ENCODE assay signal across 17 cellular contexts in genomic region chr7:84611391-84611790, GRCh38.
DNase-seq lines count a peak whose midpoint lies in the region; TF ChIP-seq lines count a peak whose summit lies in the region.
"Had no signal": no experiment of that assay in that cellular context is flagged by ENCODE, and none has a peak within 500 bp of the region (broad histone marks: within the 10 kb centered on the region; RNA-seq: fewer than 3 reads in every experiment).

No MANE protein-coding gene starts in this region.

- intact Hi-C loops in ovary (cut with DNase I): no loop called here

- H3K4me2 ChIP-seq in neural cell (ENCODE audit: low read length): peak overlapping the region; percentile 16
- H3K4me2 ChIP-seq: BLaER1 had no signal

- no peak overlapping the region for H3K9ac ChIP-seq in neural cell (ENCODE audit: low read length)
- H3K9ac ChIP-seq: BLaER1 had no signal

- H3K27me3 Mint-ChIP-seq in activated T-cell treated with anti-CD3 and anti-CD28 coated beads, Interleukin-2, amount 50 U/mL, for 24 hours: no peaks in the 10 kb centered on the region
- H3K27me3 Mint-ChIP-seq: B cell; CD4-positive, CD25-positive, alpha-beta regulatory T cell; CD8-positive, alpha-beta memory T cell had no signal

- H3F3A ChIP-seq in neural cell (ENCODE audit: insufficient read depth, low read length, poor library complexity, severe bottlenecking): no peaks in the 10 kb centered on the region

- no peak for TF ChIP-seq EP300 in neural cell (conservative IDR thresholded peaks at IDR 0.05; ENCODE audit: poor library complexity, severe bottlenecking)
- no peak for TF ChIP-seq EP300 in ovary (IDR thresholded peaks at IDR 0.05)

- H3K4me3 Mint-ChIP-seq in activated T-cell treated with anti-CD3 and anti-CD28 coated beads, Interleukin-2, amount 50 U/mL, for 24 hours: no peak overlapping the region
- H3K4me3 Mint-ChIP-seq: B cell; CD4-positive, CD25-positive, alpha-beta regulatory T cell; CD8-positive, alpha-beta memory T cell; HFFc6 had no signal

- no peaks in the 10 kb centered on the region for H3K4me1 ChIP-seq in ovary (ENCODE audit: insufficient read depth)
- H3K4me1 ChIP-seq: HAP-1 had no signal

- no peaks in the 10 kb centered on the region for H3K36me3 Mint-ChIP-seq in activated T-cell treated with anti-CD3 and anti-CD28 coated beads, Interleukin-2, amount 50 U/mL, for 24 hours (ENCODE audit: low read depth)
- H3K36me3 Mint-ChIP-seq: CD4-positive, CD25-positive, alpha-beta regulatory T cell; CD8-positive, alpha-beta memory T cell had no signal

- H3K27ac Mint-ChIP-seq in activated T-cell treated with anti-CD3 and anti-CD28 coated beads, Interleukin-2, amount 50 U/mL, for 24 hours: no peak overlapping the region
- H3K27ac Mint-ChIP-seq: B cell; CD4-positive, CD25-positive, alpha-beta regulatory T cell; CD8-positive, alpha-beta memory T cell; HFFc6 had no signal

- H3K79me2 ChIP-seq in neural cell (replicated peaks; ENCODE audit: insufficient read depth, low read length): no peaks in the 10 kb centered on the region

- TF ChIP-seq RAD21 in neural cell (conservative IDR thresholded peaks at IDR 0.05): no peak

- H3K27me3 ChIP-seq in neural cell (ENCODE audit: insufficient read depth, low read depth, low read length) (no peaks in the 10 kb centered on the region), ovary (no peaks in the 10 kb centered on the region)
- H3K27me3 ChIP-seq: BLaER1 had no signal

- no peaks in the 10 kb centered on the region for H3K9me3 Mint-ChIP-seq in activated T-cell treated with anti-CD3 and anti-CD28 coated beads, Interleukin-2, amount 50 U/mL, for 24 hours
- H3K9me3 Mint-ChIP-seq: HFFc6 had no signal

- H3K9me2 ChIP-seq in neural cell (ENCODE audit: insufficient read depth, low read length): no peaks in the 10 kb centered on the region

- DNase-seq in NCI-H524 (lab: John Stamatoyannopoulos, UW) (peak; percentile 12 to 29), NCI-H524 treated with DMSO at 0.1 percent for 48 hours (lab: John Stamatoyannopoulos, UW) (no peak), LNCaP clone FGC (ENCODE audit: low read depth) (peak; percentile 66), ovary (no peak)
- no peak for DNase-seq in activated T-cell treated with anti-CD3 and anti-CD28 coated beads, Interleukin-2, amount 50 U/mL, for 24 hours
- DNase-seq: CD4-positive, CD25-positive, alpha-beta regulatory T cell; CD8-positive, alpha-beta memory T cell; DMS 273 treated with DMSO at 0.1 percent for 48 hours; DND-41; GOT3; HFFc6 had no signal

- no peaks in the 10 kb centered on the region for H4K20me1 ChIP-seq in neural cell (ENCODE audit: insufficient read depth)
- H4K20me1 ChIP-seq: BLaER1 had no signal

- WGBS in ovary, 3 donors: 53 to 68% (median 65%) methylated on average over 2 of the region's 2 CpGs

- no peak for TF ChIP-seq POLR2A in ovary (IDR thresholded peaks at IDR 0.05)

- no peak overlapping the region for H2AFZ ChIP-seq in neural cell (ENCODE audit: low read depth, low read length)

- TF ChIP-seq CTCF in LNCaP clone FGC (IDR thresholded peaks at IDR 0.05; ENCODE audit: control insufficient read depth, extremely low read depth, insufficient read depth): no peak
- TF ChIP-seq CTCF in neural cell (IDR thresholded peaks at IDR 0.05; ENCODE audit: poor library complexity, severe bottlenecking): no peak
- TF ChIP-seq CTCF in ovary (IDR thresholded peaks at IDR 0.05): no peak

- H3K27ac ChIP-seq in neural cell (ENCODE audit: low read length): peak overlapping the region; percentile 62
- H3K27ac ChIP-seq in ovary: no peak overlapping the region
- H3K27ac ChIP-seq: 22Rv1, BLaER1, C4-2B had no signal

- H3K36me3 ChIP-seq in neural cell (ENCODE audit: insufficient read depth, low read length) (no peaks in the 10 kb centered on the region), ovary (no peaks in the 10 kb centered on the region)
- H3K36me3 ChIP-seq: BLaER1, HAP-1 had no signal

- no peak overlapping the region for H3K4me3 ChIP-seq in LNCaP clone FGC (ENCODE audit: low read depth, low read length)
- H3K4me3 ChIP-seq in neural cell (ENCODE audit: low read length): peak overlapping the region; percentile 24
- H3K4me3 ChIP-seq in ovary: no peak overlapping the region
- H3K4me3 ChIP-seq: BLaER1, HAP-1 had no signal

- H3K4me1 Mint-ChIP-seq in activated T-cell treated with anti-CD3 and anti-CD28 coated beads, Interleukin-2, amount 50 U/mL, for 24 hours (ENCODE audit: low read depth): no peaks in the 10 kb centered on the region
- H3K4me1 Mint-ChIP-seq: B cell; CD4-positive, CD25-positive, alpha-beta regulatory T cell; CD8-positive, alpha-beta memory T cell had no signal

- H3K9me3 ChIP-seq in neural cell (ENCODE audit: low read length): no peaks in the 10 kb centered on the region
- no peaks in the 10 kb centered on the region for H3K9me3 ChIP-seq in ovary
- H3K9me3 ChIP-seq: BLaER1, HAP-1 had no signal

TF ChIP-seq in neural cell, 6 proteins besides CTCF, POLR2A, EP300 and RAD21:
- TF ChIP-seq TAF1 (IDR thresholded peaks at IDR 0.05; ENCODE audit: low read depth) (no peak), MXI1 (conservative IDR thresholded peaks at IDR 0.05; ENCODE audit: poor library complexity, severe bottlenecking) (no peak), REST (IDR thresholded peaks at IDR 0.05; ENCODE audit: borderline replicate concordance) (no peak)

Comparison
In these comparisons a context has a peak if more than half of its experiments do, and no peak if none do; other contexts are left out.
1. DNase-seq: peak in NCI-H524 (2 of 2) and LNCaP clone FGC (single experiment); none in NCI-H524 treated with DMSO at 0.1 percent for 48 hours (single experiment), activated T-cell treated with anti-CD3 and anti-CD28 coated beads, Interleukin-2, amount 50 U/mL, for 24 hours (single experiment) and ovary (0 of 5).